ENCODE assay signal across 8 cellular contexts in the genomic region with DNA sequence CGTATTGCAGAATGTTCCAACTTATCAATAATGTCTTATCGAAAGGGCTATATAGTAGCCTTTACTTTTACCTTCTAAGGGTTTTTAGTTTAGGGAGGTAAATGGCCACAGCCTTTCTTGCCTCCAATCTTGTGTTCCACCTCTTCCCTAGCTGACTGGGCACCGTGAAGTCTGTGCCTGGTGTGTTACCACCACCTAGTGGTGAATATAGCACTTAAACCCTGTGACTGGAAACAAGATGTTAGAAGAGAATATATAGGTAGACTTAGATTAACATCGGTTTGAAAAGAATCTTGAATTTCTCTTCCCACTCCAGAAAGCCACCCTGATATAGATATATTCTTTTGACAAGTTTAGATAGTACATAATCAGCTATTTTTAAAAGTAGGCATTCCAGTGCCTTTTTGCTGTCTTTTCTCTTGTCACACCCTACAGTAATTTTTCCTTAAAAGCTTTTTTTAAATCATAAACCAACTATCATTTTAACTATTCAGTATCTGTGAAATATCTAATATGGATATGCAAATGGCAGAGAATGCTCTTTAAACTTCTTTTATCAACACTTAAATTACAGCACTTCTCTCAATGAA. TPM values are rescaled to one million over a fixed set of nuclear protein-coding genes. Genes with fewer than 3 reads are reported as not detected.
DNase-seq lines count a peak whose midpoint lies in the region; ATAC-seq and TF ChIP-seq lines count a peak whose summit lies in the region.

No MANE protein-coding gene starts in this region.

- no peak for TF ChIP-seq POLR2A in erythroblast (IDR thresholded peaks at IDR 0.05; ENCODE audit: low read length)

- no peaks in the 10 kb centered on the region for H3K36me3 ChIP-seq in naive thymus-derived CD4-positive, alpha-beta T cell (ENCODE audit: control insufficient read depth in 2 of 3, insufficient read depth in 3 of 3, low read length in 3 of 3)
- no peaks in the 10 kb centered on the region for H3K36me3 ChIP-seq in thoracic aorta

- no peaks in the 10 kb centered on the region for H3K27me3 ChIP-seq in naive thymus-derived CD4-positive, alpha-beta T cell (ENCODE audit: control insufficient read depth in 2 of 2, insufficient read depth in 2 of 2, low read length in 2 of 2)
- H3K27me3 ChIP-seq in thoracic aorta (replicated peaks; ENCODE audit: insufficient read depth), result no peaks in the 10 kb centered on the region

- intact Hi-C loops in naive thymus-derived CD4-positive, alpha-beta T cell (cut with micrococcal nuclease), result loop anchor here (1.0 to 5.0 kb wide), 12 partner anchors 44 to 1321 kb away; partner anchors contain the start of genes METAP1 (in 1 of the 2), STPG2 (in 1 of the 2) and TRMT10A (in 1 of the 2)

- peak; percentile 56 for DNase-seq in COR-L47 (lab: John Stamatoyannopoulos, UW)
- peak; percentile 35 for DNase-seq in GM19238 (ENCODE audit: insufficient read length, low spot score)
- peak; percentile 61 for DNase-seq in NCI-H69 (lab: John Stamatoyannopoulos, UW)
- DNase-seq in activated CD8-positive, alpha-beta memory T cell treated with anti-CD3 and anti-CD28 coated beads, Interleukin-2, amount 50 U/mL, for 24 hours (ENCODE audit: extremely low read depth), result peak; percentile 10
- peak; percentile 49 to 69 for DNase-seq in erythroblast (lab: John Stamatoyannopoulos, UW)
- DNase-seq in naive thymus-derived CD4-positive, alpha-beta T cell, result peak in 8 of 9 donors; percentile 16 to 62 (median 44)
- no peak for DNase-seq in thoracic aorta (ENCODE audit: low spot score)

- H3K27ac Mint-ChIP-seq in naive thymus-derived CD4-positive, alpha-beta T cell, result no peak overlapping the region

- no peaks in the 10 kb centered on the region for H3K9me3 ChIP-seq in naive thymus-derived CD4-positive, alpha-beta T cell (ENCODE audit: control insufficient read depth in 2 of 3, low read length in 3 of 3)
- H3K9me3 ChIP-seq in thoracic aorta, result no peaks in the 10 kb centered on the region

- no peaks in the 10 kb centered on the region for H3K4me1 Mint-ChIP-seq in naive thymus-derived CD4-positive, alpha-beta T cell

- TF ChIP-seq CTCF in thoracic aorta (IDR thresholded peaks at IDR 0.05), result peak; percentile 86

- ATAC-seq in HG03175 (IDR thresholded peaks at IDR 0.05; ENCODE audit: unreplicated experiment), result peak; percentile 92
- peak; percentile 82 for ATAC-seq in naive thymus-derived CD4-positive, alpha-beta T cell
- ATAC-seq in thoracic aorta (ENCODE audit: insufficient number of reproducible peaks, low FRiP score, low read depth), result peak; percentile 83

- H3K9me3 Mint-ChIP-seq in naive thymus-derived CD4-positive, alpha-beta T cell, result no peaks in the 10 kb centered on the region

- H3K4me3 ChIP-seq in naive thymus-derived CD4-positive, alpha-beta T cell (ENCODE audit: low read length), result no peak overlapping the region
- H3K4me3 ChIP-seq in thoracic aorta, result no peak overlapping the region

- CTCF ChIA-PET in naive thymus-derived CD4-positive, alpha-beta T cell (lab: Charles Lee), result interaction anchor here (0.8 to 1.6 kb wide), 3 partner anchors 10 to 468 kb away, joined by 3 to 5 read pairs (median 3); partner anchors contain the start of gene METAP1

- no peak overlapping the region for H3K27ac ChIP-seq in naive thymus-derived CD4-positive, alpha-beta T cell (ENCODE audit: low read depth, low read length)
- H3K27ac ChIP-seq in thoracic aorta, result no peak overlapping the region

- no peaks in the 10 kb centered on the region for H3K36me3 Mint-ChIP-seq in naive thymus-derived CD4-positive, alpha-beta T cell

- POLR2A ChIA-PET in naive thymus-derived CD4-positive, alpha-beta T cell (lab: Charles Lee), result interaction anchor here (0.7 kb wide), 1 partner anchor 417 kb away, joined by 3 read pairs; no protein-coding TSS in a partner anchor

- peaks cover 0 to 35% (median 8%) of the 10 kb centered on the region in 5 donors for H3K27me3 Mint-ChIP-seq in naive thymus-derived CD4-positive, alpha-beta T cell

- H3K4me1 ChIP-seq in naive thymus-derived CD4-positive, alpha-beta T cell (ENCODE audit: control insufficient read depth in 2 of 2, insufficient read depth in 2 of 2, low read length in 2 of 2), result no peaks in the 10 kb centered on the region
- no peaks in the 10 kb centered on the region for H3K4me1 ChIP-seq in thoracic aorta (ENCODE audit: control insufficient read depth in 1 of 2, low read depth in 2 of 2)

- no peak overlapping the region for H3K4me3 Mint-ChIP-seq in naive thymus-derived CD4-positive, alpha-beta T cell

RNA-seq across cellular contexts. Expression of gene ADH7, which starts 27.8 kb away (rescaled TPM):
- not detected for total RNA-seq in naive thymus-derived CD4-positive, alpha-beta T cell
- polyA plus RNA-seq in naive thymus-derived CD4-positive, alpha-beta T cell, result not detected
- not detected for total RNA-seq in thoracic aorta

RNA-seq across cellular contexts. Expression of gene C4orf17, which starts 47.9 kb away (rescaled TPM):
- total RNA-seq in naive thymus-derived CD4-positive, alpha-beta T cell, result not detected
- under 1 TPM in 1 of 2 donors, not detected in 1; 0.07 TPM for polyA plus RNA-seq in naive thymus-derived CD4-positive, alpha-beta T cell
- total RNA-seq in thoracic aorta, result not detected
